17 cellular contexts compared by ENCODE assay signal in genomic region chr16:3993052-3993785, GRCh38.
A peak's percentile ranks its signal among the peaks of the same experiment; 100 is the strongest.
DNase-seq lines count a peak whose midpoint lies in the region; ATAC-seq, FAIRE-seq and TF ChIP-seq lines count a peak whose summit lies in the region.
"Had no signal": no experiment of that assay in that cellular context is flagged by ENCODE, and none has a peak within 500 bp of the region (broad histone marks: within the 10 kb centered on the region; RNA-seq: fewer than 3 reads in every experiment).

No MANE protein-coding gene starts in this region.

- H3K4me1 ChIP-seq in H1 (replicated peaks in 1 of 4; ENCODE audit: control insufficient read depth in 3 of 4, insufficient read depth in 4 of 4, low read length in 3 of 4) (peaks cover 0 to 2% (median 0%) of the 10 kb centered on the region in 4 experiments; a peak in 2 of 7 replicates), osteoblast (ENCODE audit: insufficient read depth, low read length) (no peaks in the 10 kb centered on the region), transverse colon (peaks cover 0 to 5% (median 0%) of the 10 kb centered on the region in 4 donors)
- H3K4me1 ChIP-seq: BLaER1 had no signal

- no peak overlapping the region for H2BK5ac ChIP-seq in H1 (ENCODE audit: low read depth, low read length)

- H3K4ac ChIP-seq in H1 (replicated peaks; ENCODE audit: insufficient read length, low read depth, low read length), result no peak overlapping the region

- FAIRE-seq in H1 (lab: Jason Lieb, UNC), result no peak
- FAIRE-seq: GM12891, GM19239 had no signal

- TF ChIP-seq EP300 in H1 (IDR thresholded peaks at IDR 0.05; ENCODE audit: borderline replicate concordance in 1 of 2, low read depth in 2 of 2, low read length in 2 of 2), result no peak
- no peak for TF ChIP-seq EP300 in transverse colon (IDR thresholded peaks at IDR 0.05; ENCODE audit: low read depth)

- no peak overlapping the region for H3K56ac ChIP-seq in H1 (replicated peaks; ENCODE audit: insufficient read length, low read depth, low read length)

- no peaks in the 10 kb centered on the region for H3K4me1 Mint-ChIP-seq in activated naive CD8-positive, alpha-beta T cell treated with anti-CD3 and anti-CD28 coated beads for 36 hours
- H3K4me1 Mint-ChIP-seq in activated naive CD8-positive, alpha-beta T cell treated with anti-CD3 and anti-CD28 coated beads, Interleukin-2, amount 50 U/mL, for 24 hours, result no peaks in the 10 kb centered on the region

- H2AFZ ChIP-seq in H1 (ENCODE audit: low read length), result no peak overlapping the region
- no peak overlapping the region for H2AFZ ChIP-seq in osteoblast (ENCODE audit: low read length)

- H3K9ac ChIP-seq in H1 (replicated peaks in 1 of 4; ENCODE audit: extremely low read depth in 1 of 4, low read depth in 3 of 4, low read length in 3 of 4), result no peak overlapping the region
- H3K9ac ChIP-seq: BLaER1 had no signal

- no peak overlapping the region for H3K27ac ChIP-seq in H1 (ENCODE audit: low read depth, low read length)
- H3K27ac ChIP-seq in osteoblast (ENCODE audit: low read depth, low read length), result no peak overlapping the region
- no peak overlapping the region for H3K27ac ChIP-seq in RWPE1
- H3K27ac ChIP-seq in transverse colon, result no peak overlapping the region
- H3K27ac ChIP-seq: BLaER1 had no signal

- H3K9me3 Mint-ChIP-seq in activated naive CD8-positive, alpha-beta T cell treated with anti-CD3 and anti-CD28 coated beads for 36 hours, result no peaks in the 10 kb centered on the region
- H3K9me3 Mint-ChIP-seq in activated naive CD8-positive, alpha-beta T cell treated with anti-CD3 and anti-CD28 coated beads, Interleukin-2, amount 50 U/mL, for 24 hours, result no peaks in the 10 kb centered on the region
- H3K9me3 Mint-ChIP-seq: CD8-positive, alpha-beta T cell had no signal

- H3K23ac ChIP-seq in H1 (ENCODE audit: insufficient read length), result no peak overlapping the region

- intact Hi-C loops in transverse colon (cut with DNase I; ENCODE audit: low total_unique reads), result no loop called here

- peak overlapping the region; percentile 19; the same call in 1 of the 2 replicates for H3K18ac ChIP-seq in H1 (ENCODE audit: extremely low read depth, low read length)

- TF ChIP-seq POLR2A in H1 (IDR thresholded peaks at IDR 0.05; ENCODE audit: control extremely low read depth in 1 of 2, low read depth in 2 of 2, low read length in 2 of 2) (no peak), transverse colon (IDR thresholded peaks at IDR 0.05) (no peak)

- 92% methylated on average over 36 of the region's 36 CpGs; no CpG with 5 or more reads in 1 of the 2 experiments for WGBS in H1 (ENCODE audit: extremely low coverage in 1 of 2, insufficient coverage in 1 of 2, insufficient read length in 1 of 2, insufficient replicate concordance in 2 of 2, low coverage in 1 of 2, low lambda C conversion rate in 2 of 2, missing lambda C conversion rate in 1 of 2), 2 experiments
- WGBS in transverse colon (ENCODE audit: low coverage in 1 of 2), 2 donors, result 93% methylated on average over 4 to 36 of the region's 36 CpGs

- H3K4me2 ChIP-seq in H1 (ENCODE audit: insufficient read depth in 1 of 2, low read depth in 2 of 2, low read length in 2 of 2) (no peak overlapping the region), osteoblast (ENCODE audit: insufficient read depth, low read length) (no peak overlapping the region)
- H3K4me2 ChIP-seq: BLaER1 had no signal

- peak overlapping the region; percentile 11 for H3K27ac Mint-ChIP-seq in activated naive CD8-positive, alpha-beta T cell treated with anti-CD3 and anti-CD28 coated beads for 36 hours
- H3K27ac Mint-ChIP-seq in activated naive CD8-positive, alpha-beta T cell treated with anti-CD3 and anti-CD28 coated beads, Interleukin-2, amount 50 U/mL, for 24 hours, result no peak overlapping the region
- H3K27ac Mint-ChIP-seq: CD8-positive, alpha-beta T cell had no signal

- POLR2A ChIA-PET in H1 (lab: Charles Lee; ENCODE audit: partially characterized antibody) (interaction anchor here (1.3 kb wide), 1 partner anchor 8 kb away, joined by 4 read pairs; no protein-coding TSS in a partner anchor), RWPE1 (lab: Yijun Ruan, JAX; ENCODE audit: low non-redundant PET) (no interaction called here)

- H2BK15ac ChIP-seq in H1 (ENCODE audit: low read length), result no peak overlapping the region

- TF ChIP-seq RAD21 in H1 (IDR thresholded peaks at IDR 0.05 in 1 of 2, conservative IDR thresholded peaks at IDR 0.05 in 1 of 2; ENCODE audit: low read depth in 2 of 2, low read length in 2 of 2), result no peak

- H3K23me2 ChIP-seq in H1 (ENCODE audit: low read depth, low read length), result no peaks in the 10 kb centered on the region

- H3K27me3 ChIP-seq in H7 (ENCODE audit: control insufficient read depth, insufficient read depth, low read length) (no peaks in the 10 kb centered on the region), H1 (replicated peaks in 1 of 4; ENCODE audit: control insufficient read depth in 3 of 4, extremely low read depth in 1 of 4, insufficient read depth in 3 of 4, low read length in 3 of 4) (no peaks in the 10 kb centered on the region), osteoblast (ENCODE audit: insufficient read depth, low read length) (no peaks in the 10 kb centered on the region), transverse colon (no peaks in the 10 kb centered on the region)
- H3K27me3 ChIP-seq: BLaER1 had no signal

- H3K27me3 Mint-ChIP-seq in activated naive CD8-positive, alpha-beta T cell treated with anti-CD3 and anti-CD28 coated beads for 36 hours, result no peaks in the 10 kb centered on the region
- H3K27me3 Mint-ChIP-seq in activated naive CD8-positive, alpha-beta T cell treated with anti-CD3 and anti-CD28 coated beads, Interleukin-2, amount 50 U/mL, for 24 hours, result no peaks in the 10 kb centered on the region

- H2BK120ac ChIP-seq in H1 (replicated peaks; ENCODE audit: low read depth, low read length), result no peak overlapping the region

- no peaks in the 10 kb centered on the region for H4K20me1 ChIP-seq in H1 (replicated peaks in 1 of 2; ENCODE audit: control insufficient read depth in 1 of 2, insufficient read depth in 2 of 2, low read length in 2 of 2)
- no peaks in the 10 kb centered on the region for H4K20me1 ChIP-seq in osteoblast (ENCODE audit: insufficient read depth, low read length)

- H3K4me3 ChIP-seq in H7 (ENCODE audit: insufficient read depth, low read depth, low read length) (no peak overlapping the region), H1 (ENCODE audit: extremely low read depth in 1 of 4, insufficient read depth in 2 of 4, low read depth in 3 of 4, low read length in 4 of 4) (no peak overlapping the region), osteoblast (ENCODE audit: insufficient read depth, low read length) (no peak overlapping the region), transverse colon (no peak overlapping the region)
- H3K4me3 ChIP-seq: BLaER1, HAP-1 had no signal

- H3K9me3 ChIP-seq in H1 (ENCODE audit: insufficient read depth in 2 of 2, low read depth in 1 of 2, low read length in 1 of 2) (no peaks in the 10 kb centered on the region), osteoblast (ENCODE audit: low read depth, low read length) (no peaks in the 10 kb centered on the region), transverse colon (no peaks in the 10 kb centered on the region)
- H3K9me3 ChIP-seq: BLaER1, HAP-1 had no signal

- no peak for ATAC-seq in activated naive CD8-positive, alpha-beta T cell treated with anti-CD3 and anti-CD28 coated beads, Interleukin-2, amount 50 U/mL, for 24 hours
- ATAC-seq: CD8-positive, alpha-beta T cell had no signal

- H4K91ac ChIP-seq in H1 (replicated peaks; ENCODE audit: insufficient read length, low read length), result peak overlapping the region; percentile 32

- CTCF ChIA-PET in H1 (lab: Charles Lee; ENCODE audit: partially characterized antibody), result interaction anchor here (0.5 to 1.0 kb wide), 2 partner anchors 10 to 259 kb away, joined by 3 to 5 read pairs; no protein-coding TSS in a partner anchor
- CTCF ChIA-PET in RWPE1 (lab: Yijun Ruan, JAX), result no interaction called here

- no peak overlapping the region for H4K5ac ChIP-seq in H1 (ENCODE audit: insufficient read length, low read depth, low read length)

- peak in 1 of 3 experiments; percentile 11; a peak in 1 of 4 replicates for TF ChIP-seq CTCF in H1 (IDR thresholded peaks at IDR 0.05; ENCODE audit: control extremely low read depth in 1 of 3, insufficient read depth in 1 of 3, low read depth in 1 of 3, low read length in 3 of 3)
- no peak for TF ChIP-seq CTCF in osteoblast (IDR thresholded peaks at IDR 0.05; ENCODE audit: extremely low read depth, low read depth, low read length)
- TF ChIP-seq CTCF in GM10266 (IDR thresholded peaks at IDR 0.05; ENCODE audit: control insufficient read depth, insufficient read depth, low read depth, missing control alignments), result no peak
- TF ChIP-seq CTCF in RWPE1 (conservative IDR thresholded peaks at IDR 0.05; ENCODE audit: low read depth), result no peak
- no peak for TF ChIP-seq CTCF in transverse colon (IDR thresholded peaks at IDR 0.05)

- H3K4me3 Mint-ChIP-seq in activated naive CD8-positive, alpha-beta T cell treated with anti-CD3 and anti-CD28 coated beads for 36 hours, result no peak overlapping the region
- H3K4me3 Mint-ChIP-seq in activated naive CD8-positive, alpha-beta T cell treated with anti-CD3 and anti-CD28 coated beads, Interleukin-2, amount 50 U/mL, for 24 hours, result no peak overlapping the region
- H3K4me3 Mint-ChIP-seq: CD8-positive, alpha-beta T cell had no signal

- no peaks in the 10 kb centered on the region for H3K79me1 ChIP-seq in H1 (ENCODE audit: low read depth, low read length)

- no peaks in the 10 kb centered on the region for H3K79me2 ChIP-seq in H1 (ENCODE audit: control insufficient read depth in 1 of 2, insufficient read depth in 2 of 2, low read length in 2 of 2)
- H3K79me2 ChIP-seq in osteoblast (ENCODE audit: insufficient read depth, low read length), result no peaks in the 10 kb centered on the region

- in situ Hi-C loops in transverse colon (cut with MboI; ENCODE audit: low pct_ligation_motif_present in 1 of 4, low pct_unique_long_range_greater_than_20kb in 1 of 4, low sequenced_read_pairs in 3 of 4), result no loop called here

- H3K36me3 ChIP-seq in H7 (replicated peaks; ENCODE audit: control insufficient read depth, insufficient read depth, low read length) (no peaks in the 10 kb centered on the region), H1 (ENCODE audit: control insufficient read depth in 2 of 4, insufficient read depth in 4 of 4, low read length in 3 of 4) (no peaks in the 10 kb centered on the region), osteoblast (ENCODE audit: insufficient read depth, low read length) (no peaks in the 10 kb centered on the region), transverse colon (no peaks in the 10 kb centered on the region)
- H3K36me3 ChIP-seq: HAP-1 had no signal

- H2BK20ac ChIP-seq in H1 (ENCODE audit: low read length), result no peak overlapping the region

- no peak overlapping the region for H4K8ac ChIP-seq in H1 (ENCODE audit: extremely low read depth, insufficient read depth, low read length)

- H2BK12ac ChIP-seq in H1 (ENCODE audit: low read depth, low read length), result no peak overlapping the region

- no peak overlapping the region; the same call in 1 of the 2 replicates for H2AK5ac ChIP-seq in H1 (ENCODE audit: low read depth, low read length)

- peaks cover 1% of the 10 kb centered on the region for H3K36me3 Mint-ChIP-seq in activated naive CD8-positive, alpha-beta T cell treated with anti-CD3 and anti-CD28 coated beads for 36 hours
- no peaks in the 10 kb centered on the region for H3K36me3 Mint-ChIP-seq in activated naive CD8-positive, alpha-beta T cell treated with anti-CD3 and anti-CD28 coated beads, Interleukin-2, amount 50 U/mL, for 24 hours (ENCODE audit: low read depth)

- no peak for DNase-seq in activated naive CD8-positive, alpha-beta T cell treated with anti-CD3 and anti-CD28 coated beads for 36 hours
- no peak for DNase-seq in activated naive CD8-positive, alpha-beta T cell treated with anti-CD3 and anti-CD28 coated beads, Interleukin-2, amount 50 U/mL, for 24 hours
- DNase-seq in H7 (peak; percentile 23), H1 (ENCODE audit: low read depth in 1 of 2, low spot score in 2 of 2) (no peak), osteoblast (ENCODE audit: insufficient read length, low spot score, missing footprints) (peak; percentile 17), GM10266 (ENCODE audit: extremely low spot score) (no peak), RWPE1 (ENCODE audit: low spot score) (no peak), transverse colon (no peak)
- DNase-seq: 8988T; Calu3; CD8-positive, alpha-beta T cell; DMS79 treated with DMSO at 0.1 percent for 48 hours; GOT3 had no signal

- no peak overlapping the region for H3K14ac ChIP-seq in H1 (ENCODE audit: insufficient read length)

Comparison
In these comparisons a context has a peak if more than half of its experiments do, and no peak if none do; other contexts are left out.
1. DNase-seq: peak in H7 (single experiment) and osteoblast (single experiment); none in activated naive CD8-positive, alpha-beta T cell treated with anti-CD3 and anti-CD28 coated beads for 36 hours (single experiment), activated naive CD8-positive, alpha-beta T cell treated with anti-CD3 and anti-CD28 coated beads, Interleukin-2, amount 50 U/mL, for 24 hours (single experiment), H1 (0 of 2), GM10266 (single experiment), RWPE1 (single experiment) and transverse colon (single experiment).